33 cellular contexts compared by ENCODE assay signal in the genomic region with DNA sequence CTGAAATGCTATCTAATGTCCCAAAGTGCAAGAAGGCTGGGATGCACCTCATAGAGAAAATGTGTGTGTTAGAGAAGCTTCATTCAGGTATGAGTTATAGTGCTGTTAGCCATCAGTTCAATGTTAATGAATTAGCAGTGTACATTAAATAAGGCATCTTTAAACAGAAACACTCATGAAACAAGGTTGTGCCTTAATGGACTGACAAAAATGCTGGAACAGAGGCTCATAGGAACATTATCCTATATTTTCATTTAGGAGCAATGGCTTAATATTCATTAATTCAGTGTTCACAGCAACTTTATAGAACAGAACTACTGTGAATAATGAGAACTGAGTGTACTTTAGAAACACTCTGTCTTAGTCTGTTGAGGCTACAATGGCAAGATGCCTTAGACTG. TPM values are rescaled to one million over a fixed set of nuclear protein-coding genes. Genes with fewer than 3 reads are reported as not detected.
DNase-seq lines count a peak whose midpoint lies in the region; ATAC-seq, FAIRE-seq and TF ChIP-seq lines count a peak whose summit lies in the region.
"Had no signal": no experiment of that assay in that cellular context is flagged by ENCODE, and none has a peak within 500 bp of the region (broad histone marks: within the 10 kb centered on the region; RNA-seq: fewer than 3 reads in every experiment).

No MANE protein-coding gene starts in this region.

- SMC1A ChIA-PET in GM12878 (lab: Charles Lee; ENCODE audit: uncharacterized antibody, unreplicated experiment): no interaction called here

- H3K36me3 ChIP-seq in HEK293 (ENCODE audit: control insufficient read depth in 2 of 2, insufficient read depth in 1 of 2, low read length in 2 of 2) (no peaks in the 10 kb centered on the region), GM12878 (ENCODE audit: control insufficient read depth in 2 of 2, insufficient read depth in 2 of 2, low read length in 1 of 2) (no peaks in the 10 kb centered on the region), thyroid gland (no peaks in the 10 kb centered on the region)
- H3K36me3 ChIP-seq: BE2C; BLaER1; BLaER1 treated with 17β-estradiol and CSF1 and Interleukin-3, amounts not matched to agents 10 nM and 100 nM had no signal

- H3K9me3 Mint-ChIP-seq in activated CD4-positive, alpha-beta memory T cell treated with anti-CD3 and anti-CD28 coated beads, Interleukin-2, amount 10 ng/mL, durations not matched to agents 7 days and 5 days: no peaks in the 10 kb centered on the region
- H3K9me3 Mint-ChIP-seq: CD4-positive, alpha-beta T cell; CD4-positive, CD25-positive, alpha-beta regulatory T cell; CD8-positive, alpha-beta T cell had no signal

- TF ChIP-seq EP300 in A549 (IDR thresholded peaks at IDR 0.05) (no peak), GM12878 (IDR thresholded peaks at IDR 0.05; ENCODE audit: borderline replicate concordance in 1 of 2, control insufficient read depth in 1 of 2, low read depth in 2 of 2, low read length in 2 of 2) (no peak)

- in situ Hi-C loops in GM12878 (cut with MboI): no loop called here

- no peak overlapping the region for H2AFZ ChIP-seq in GM12878 (ENCODE audit: control insufficient read depth, low read depth, low read length)

- no peaks in the 10 kb centered on the region for H3K79me2 ChIP-seq in GM12878 (ENCODE audit: control insufficient read depth, insufficient read depth, low read length)

- H3K4me2 ChIP-seq in A549: no peak overlapping the region
- H3K4me2 ChIP-seq in GM12878 (ENCODE audit: control insufficient read depth, insufficient read depth): no peak overlapping the region
- H3K4me2 ChIP-seq: BLaER1 had no signal

- TF ChIP-seq RAD21 in A549 (conservative IDR thresholded peaks at IDR 0.05 in 1 of 2, IDR thresholded peaks at IDR 0.05 in 1 of 2) (no peak), GM12878 (IDR thresholded peaks at IDR 0.05; ENCODE audit: insufficient read depth, low read depth, low read length) (no peak)

- POLR2A ChIA-PET in A549 (lab: Yijun Ruan, JAX) (no interaction called here), HEK293 (lab: Yijun Ruan, JAX) (no interaction called here), GM12878 (lab: Charles Lee) (no interaction called here)
- POLR2A ChIA-PET in activated CD4-positive, alpha-beta memory T cell treated with anti-CD3 and anti-CD28 coated beads, Interleukin-2, amount 10 ng/mL, durations not matched to agents 7 days and 5 days (lab: Charles Lee): no interaction called here

- no peaks in the 10 kb centered on the region for H3K36me3 Mint-ChIP-seq in activated CD4-positive, alpha-beta memory T cell treated with anti-CD3 and anti-CD28 coated beads, Interleukin-2, amount 10 ng/mL, durations not matched to agents 7 days and 5 days (ENCODE audit: low read depth)
- H3K36me3 Mint-ChIP-seq: CD14-positive monocyte; CD4-positive, alpha-beta memory T cell; CD4-positive, CD25-positive, alpha-beta regulatory T cell; CD8-positive, alpha-beta T cell had no signal

- no peak overlapping the region for H3K4me3 Mint-ChIP-seq in activated CD4-positive, alpha-beta memory T cell treated with anti-CD3 and anti-CD28 coated beads, Interleukin-2, amount 10 ng/mL, durations not matched to agents 7 days and 5 days
- H3K4me3 Mint-ChIP-seq: B cell; CD14-positive monocyte; CD4-positive, alpha-beta memory T cell; CD4-positive, alpha-beta T cell; CD4-positive, CD25-positive, alpha-beta regulatory T cell; CD8-positive, alpha-beta memory T cell; CD8-positive, alpha-beta T cell had no signal

- TF ChIP-seq POLR2A in A549 (IDR thresholded peaks at IDR 0.05; ENCODE audit: low read length) (no peak), GM12878 (IDR thresholded peaks at IDR 0.05; ENCODE audit: low read depth, low read length) (no peak), thyroid gland (IDR thresholded peaks at IDR 0.05) (no peak)

- no peaks in the 10 kb centered on the region; a peak in 1 of 4 replicates for H3K27me3 ChIP-seq in GM12878 (replicated peaks in 1 of 2; ENCODE audit: control insufficient read depth in 2 of 2, insufficient read depth in 2 of 2, low read length in 1 of 2)
- no peaks in the 10 kb centered on the region for H3K27me3 ChIP-seq in thyroid gland
- H3K27me3 ChIP-seq: BLaER1; BLaER1 treated with 17β-estradiol and CSF1 and Interleukin-3, amounts not matched to agents 10 nM and 100 nM had no signal

- CTCF ChIA-PET in A549 (lab: Yijun Ruan, JAX): no interaction called here
- CTCF ChIA-PET in HEK293 (lab: Yijun Ruan, JAX): no interaction called here
- CTCF ChIA-PET in GM12878 (lab: Yijun Ruan, JAX): no interaction called here
- CTCF ChIA-PET in activated CD4-positive, alpha-beta memory T cell treated with anti-CD3 and anti-CD28 coated beads, Interleukin-2, amount 10 ng/mL, durations not matched to agents 7 days and 5 days (lab: Charles Lee): no interaction called here

- H3K27ac ChIP-seq in A549 (no peak overlapping the region), HEK293 (ENCODE audit: extremely low read depth, low read depth, low read length) (no peak overlapping the region), GM12878 (ENCODE audit: control insufficient read depth, insufficient read depth) (no peak overlapping the region), thyroid gland (no peak overlapping the region)
- H3K27ac ChIP-seq: 22Rv1; BLaER1; BLaER1 treated with 17β-estradiol and CSF1 and Interleukin-3, amounts not matched to agents 10 nM and 100 nM; C4-2B had no signal

- H3K4me3 ChIP-seq in A549 (no peak overlapping the region), HEK293 (ENCODE audit: low read depth, low read length) (no peak overlapping the region), GM12878 (no peak overlapping the region), thyroid gland (replicated peaks in 1 of 3) (no peak overlapping the region)
- H3K4me3 ChIP-seq: BLaER1; BLaER1 treated with 17β-estradiol and CSF1 and Interleukin-3, amounts not matched to agents 10 nM and 100 nM had no signal

- DNase-seq in A549 (ENCODE audit: low read depth in 1 of 2, low spot score in 1 of 2): no peak
- no peak for DNase-seq in GM12878 (ENCODE audit: low read depth, low spot score)
- no peak for DNase-seq in thyroid gland
- DNase-seq in activated CD4-positive, alpha-beta memory T cell treated with anti-CD3 and anti-CD28 coated beads, Interleukin-2, amount 10 ng/mL, durations not matched to agents 7 days and 5 days: no peak
- DNase-seq: 8988T; ACHN; AML-193; BE2C; C1 segment of cervical spinal cord; Caco-2; Calu3; CD4-positive, alpha-beta memory T cell; CD4-positive, alpha-beta T cell; CD4-positive, CD25-positive, alpha-beta regulatory T cell; CD8-positive, alpha-beta memory T cell; CD8-positive, alpha-beta T cell; COR-L47; DMS 273 treated with DMSO at 0.1 percent for 48 hours; DMS153; DMS53; DMS79; DMS79 treated with DMSO at 0.1 percent for 48 hours; DND-41; EL had no signal

- intact Hi-C loops in GM12878 (cut with micrococcal nuclease; ENCODE audit: unreplicated experiment): no loop called here
- intact Hi-C loops in thyroid gland (cut with DNase I): no loop called here

- ATAC-seq in A549 (no peak), GM12878 (no peak), GM18517 (IDR thresholded peaks at IDR 0.05; ENCODE audit: unreplicated experiment) (no peak)
- ATAC-seq: CD8-positive, alpha-beta T cell had no signal

- FAIRE-seq in A549 (lab: Jason Lieb, UNC): peak; percentile 28
- peak; percentile 69 for FAIRE-seq in GM12878 (lab: Jason Lieb, UNC)
- FAIRE-seq: A204.1 had no signal

- H3K27ac Mint-ChIP-seq in activated CD4-positive, alpha-beta memory T cell treated with anti-CD3 and anti-CD28 coated beads, Interleukin-2, amount 10 ng/mL, durations not matched to agents 7 days and 5 days: no peak overlapping the region
- H3K27ac Mint-ChIP-seq: B cell; CD4-positive, alpha-beta memory T cell; CD4-positive, alpha-beta T cell; CD4-positive, CD25-positive, alpha-beta regulatory T cell; CD8-positive, alpha-beta memory T cell; CD8-positive, alpha-beta T cell had no signal

- H3K4me1 ChIP-seq in A549 (peaks cover 45% of the 10 kb centered on the region), HEK293 (ENCODE audit: control insufficient read depth, insufficient read depth, low read length) (peaks cover 6% of the 10 kb centered on the region; the same call in 1 of the 2 replicates), GM12878 (ENCODE audit: control insufficient read depth, insufficient read depth, low read length) (no peaks in the 10 kb centered on the region), thyroid gland (peaks cover 10 to 11% of the 10 kb centered on the region in 2 donors)

- no TSS peak for BruUV-seq in GM12878 (replicated peaks; lab: Mats Ljungman, UMichigan)

- TF ChIP-seq CTCF in A549 (IDR thresholded peaks at IDR 0.05) (no peak), HEK293 (tag by site-specific recombination; IDR thresholded peaks at IDR 0.05) (no peak), GM12878 (IDR thresholded peaks at IDR 0.05 in 2 of 3, conservative IDR thresholded peaks at IDR 0.05 in 1 of 3; ENCODE audit: control insufficient read depth in 2 of 3, extremely low read depth in 1 of 3, insufficient read depth in 1 of 3, low read depth in 3 of 3, low read length in 3 of 3) (no peak), thyroid gland (IDR thresholded peaks at IDR 0.05) (no peak)

- H3K4me1 Mint-ChIP-seq in activated CD4-positive, alpha-beta memory T cell treated with anti-CD3 and anti-CD28 coated beads, Interleukin-2, amount 10 ng/mL, durations not matched to agents 7 days and 5 days: peaks cover 18% of the 10 kb centered on the region

- no peaks in the 10 kb centered on the region for H4K20me1 ChIP-seq in GM12878 (ENCODE audit: control insufficient read depth, insufficient read depth)
- H4K20me1 ChIP-seq: BLaER1; BLaER1 treated with 17β-estradiol and CSF1 and Interleukin-3, amounts not matched to agents 10 nM and 100 nM had no signal

- peaks cover 3% of the 10 kb centered on the region; the same call in 1 of the 3 replicates for H3K9me3 ChIP-seq in A549
- no peaks in the 10 kb centered on the region for H3K9me3 ChIP-seq in HEK293 (ENCODE audit: control insufficient read depth, insufficient read depth, low read depth, low read length)
- H3K9me3 ChIP-seq in GM12878 (replicated peaks; ENCODE audit: control insufficient read depth, insufficient read depth, low read length): no peaks in the 10 kb centered on the region
- no peaks in the 10 kb centered on the region for H3K9me3 ChIP-seq in thyroid gland
- H3K9me3 ChIP-seq: BE2C, Caco-2 had no signal

- H3K27me3 Mint-ChIP-seq in activated CD4-positive, alpha-beta memory T cell treated with anti-CD3 and anti-CD28 coated beads, Interleukin-2, amount 10 ng/mL, durations not matched to agents 7 days and 5 days: peaks cover 7% of the 10 kb centered on the region
- H3K27me3 Mint-ChIP-seq: B cell had no signal

- no peak overlapping the region for H3K9ac ChIP-seq in GM12878 (ENCODE audit: control insufficient read depth, insufficient read depth, low read length)
- H3K9ac ChIP-seq: BLaER1; BLaER1 treated with 17β-estradiol and CSF1 and Interleukin-3, amounts not matched to agents 10 nM and 100 nM had no signal

- RAD21 ChIA-PET in GM12878 (lab: Charles Lee; ENCODE audit: unreplicated experiment): no interaction called here

RNA-seq across cellular contexts. Expression of gene FAM89A, which starts 15.2 kb away (rescaled TPM):
- polyA plus RNA-seq in A549 (2011; rRNA removed): 23.3 and 25.3 TPM in 2 replicates
- polyA plus RNA-seq in A549 (2012; cell fraction: cytosol; rRNA removed): 13.2 and 18.8 TPM in 2 replicates
- 6.5 and 6.8 TPM in 2 replicates for polyA plus RNA-seq in A549 (2012; cell fraction: nucleus; rRNA removed)
- polyA plus RNA-seq in A549 (2017; fragmentation: RNase III; extraction: RNeasy Plus Mini Kit Qiagen cat#74134 plus additional on column Dnase treatment): 12.6 to 13.3 TPM (median 13.0 TPM) in 3 replicates
- 12.7 and 13.1 TPM in 2 replicates for polyA minus RNA-seq in A549 (2011; rRNA and poly(A)+ RNA removed)
- total RNA-seq in GM12878 (2013; cell fraction: nucleolus; rRNA removed): not detected in 2 replicates
- 0.11 and 0.16 TPM in 2 replicates for total RNA-seq in GM12878 (2014; rRNA removed)
- total RNA-seq in GM12878 (2014; rRNA removed; fragmentation: Illumina TruSeq; extraction: Trizol): not detected in 2 replicates
- 0.13 TPM in 1 of 2 replicates, not detected in the other for total RNA-seq in GM12878 (2021)
- 0.71 TPM for polyA plus RNA-seq in GM12878 (2011; ENCODE audit: low read depth)
- polyA plus RNA-seq in GM12878 (2011; rRNA removed): 0.43 and 0.72 TPM in 2 replicates
- polyA plus RNA-seq in GM12878 (2011; cell fraction: cytosol; rRNA removed): 0.39 and 0.64 TPM in 2 replicates
- polyA plus RNA-seq in GM12878 (2011; cell fraction: nucleus; rRNA removed): 0.13 and 0.25 TPM in 2 replicates
- polyA plus RNA-seq in GM12878 (2012): 0.95 and 1.3 TPM in 2 replicates
- 0.06 and 0.29 TPM in 2 replicates for polyA plus RNA-seq in GM12878 (2014; fragmentation: Illumina TruSeq; extraction: Trizol)
- polyA plus RNA-seq in GM12878 (2014; fragmentation: Nextera tagmentation; extraction: Ambion mirVana): under 1 TPM in 1 of 2 experiments, not detected in 1; 0.13 TPM
- 0.05 and 0.17 TPM in 2 replicates for polyA plus RNA-seq in GM12878 (2014; rRNA removed)
- under 1 TPM in 1 of 2 experiments, not detected in 1; 0.15 TPM for polyA plus RNA-seq in GM12878 (2016; fragmentation: Nextera tagmentation; extraction: Ambion mirVana)
- polyA minus RNA-seq in GM12878 (2011; rRNA and poly(A)+ RNA removed): 0.15 and 0.59 TPM in 2 replicates
- polyA minus RNA-seq in GM12878 (2011; cell fraction: cytosol; rRNA and poly(A)+ RNA removed): 0.62 TPM in 1 of 2 replicates, not detected in the other
- polyA minus RNA-seq in GM12878 (2011; cell fraction: nucleus; rRNA and poly(A)+ RNA removed): not detected in 2 replicates
- 10 to 100 TPM in 3 of 4 donors, 1 to 10 TPM in 1; 8.0 to 27.0 (median 17.1) TPM for total RNA-seq in thyroid gland
- total RNA-seq in activated CD4-positive, alpha-beta memory T cell treated with anti-CD3 and anti-CD28 coated beads, Interleukin-2, amount 10 ng/mL, durations not matched to agents 7 days and 5 days: 1 to 10 TPM; 6.8 to 6.9 TPM

Comparison
In these comparisons a context has a peak if more than half of its experiments do, and no peak if none do; other contexts are left out.
1. RNA of gene FAM89A, which starts 15.2 kb away (total RNA-seq): 8.0 to 27.0 TPM in thyroid gland and 6.8 to 6.9 TPM in activated CD4-positive, alpha-beta memory T cell treated with anti-CD3 and anti-CD28 coated beads, Interleukin-2, amount 10 ng/mL, durations not matched to agents 7 days and 5 days; 0.11 to 0.16 TPM in GM12878; every median in the first group is over 4 times any median in the second.